ENCODE assay signal across 8 cellular contexts in genomic region chr12:113184098-113184899, GRCh38. TPM values are rescaled to one million over a fixed set of nuclear protein-coding genes. Genes with fewer than 3 reads are reported as not detected.
DNase-seq lines count a peak whose midpoint lies in the region; ATAC-seq and TF ChIP-seq lines count a peak whose summit lies in the region.

No MANE protein-coding gene starts in this region.

- peaks cover 0 to 21% of the 10 kb centered on the region in 2 donors for H3K4me1 ChIP-seq in breast epithelium
- peaks cover 10 to 11% of the 10 kb centered on the region in 2 donors for H3K4me1 ChIP-seq in uterus

- peak overlapping the region; percentile 75 for H3K4me3 ChIP-seq in GM12864 (ENCODE audit: low read depth, low read length)
- H3K4me3 ChIP-seq in Jurkat, Clone E6-1 (ENCODE audit: low read length): peak overlapping the region; percentile 88
- peak overlapping the region; percentile 97 to 99 (median 98) for H3K4me3 ChIP-seq in breast epithelium
- H3K4me3 ChIP-seq in uterus: peak overlapping the region; percentile 67 to 84

- TF ChIP-seq CTCF in GM12864 (IDR thresholded peaks at IDR 0.05; ENCODE audit: low read depth, low read length, missing control alignments): no peak
- TF ChIP-seq CTCF in breast epithelium (IDR thresholded peaks at IDR 0.05): no peak
- TF ChIP-seq CTCF in uterus (IDR thresholded peaks at IDR 0.05): no peak

- H3K27me3 ChIP-seq in breast epithelium (no peaks in the 10 kb centered on the region), uterus (no peaks in the 10 kb centered on the region)

- ATAC-seq in GM21576 (IDR thresholded peaks at IDR 0.05; ENCODE audit: unreplicated experiment): peak; percentile 36

- no peak for DNase-seq in GM12864 (ENCODE audit: low read depth)
- DNase-seq in Jurkat, Clone E6-1 (ENCODE audit: low read depth, low spot score): no peak
- no peak for DNase-seq in breast epithelium (ENCODE audit: low spot score in 2 of 2)
- peak; percentile 80 to 86 for DNase-seq in lung microvascular endothelial cell (ENCODE audit: low read depth in 2 of 2)
- no peak for DNase-seq in uterus
- DNase-seq in foreskin melanocyte: no peak
- DNase-seq in activated CD4-positive, alpha-beta T cell treated with anti-CD3 and anti-CD28 coated beads, Interleukin-2, amount 50 U/mL, for 1 hour: no peak

- H3K9me3 ChIP-seq in breast epithelium: no peaks in the 10 kb centered on the region
- H3K9me3 ChIP-seq in uterus: no peaks in the 10 kb centered on the region

- H3K36me3 ChIP-seq in breast epithelium (no peaks in the 10 kb centered on the region), uterus (no peaks in the 10 kb centered on the region)

- intact Hi-C loops in breast epithelium (cut with DNase I; ENCODE audit: low total_unique reads) (loop anchor here (10.0 kb wide), 1 partner anchor 171 kb away; the partner anchor contains the start of gene PLBD2), uterus (cut with DNase I; ENCODE audit: low total_unique reads) (no loop called here)

- TF ChIP-seq POLR2A in breast epithelium (IDR thresholded peaks at IDR 0.05): no peak
- TF ChIP-seq POLR2A in uterus (IDR thresholded peaks at IDR 0.05): no peak

- H3K27ac ChIP-seq in breast epithelium (peak overlapping the region; percentile 97 to 99), uterus (peak overlapping the region; percentile 87 to 92)

RNA-seq across cellular contexts. Expression of gene DDX54, which starts 1.0 kb away (rescaled TPM):
- polyA plus RNA-seq in Jurkat, Clone E6-1 (2012; ENCODE audit: insufficient read depth, insufficient read length): 149 TPM
- total RNA-seq in breast epithelium: 10 to 100 TPM; 51.5 to 62.1 (median 60.3) TPM
- 30.2 and 31.4 TPM in 2 replicates for total RNA-seq in lung microvascular endothelial cell
- 10 to 100 TPM; 36.0 to 66.5 (median 59.0) TPM for total RNA-seq in uterus

RNA-seq across cellular contexts. Expression of gene RITA1, which starts 1.2 kb away (rescaled TPM):
- polyA plus RNA-seq in Jurkat, Clone E6-1 (2012; ENCODE audit: insufficient read depth, insufficient read length): 28.2 TPM
- total RNA-seq in breast epithelium (10 to 100 TPM in 2 of 3 donors, 1 to 10 TPM in 1; 9.4 to 22.4 (median 15.4) TPM), lung microvascular endothelial cell (13.1 and 15.9 TPM in 2 replicates), uterus (10 to 100 TPM in 3 of 4 donors, 1 to 10 TPM in 1; 5.0 to 19.0 (median 11.0) TPM)

RNA-seq across cellular contexts. Expression of gene CFAP73, which starts 34.8 kb away (rescaled TPM):
- polyA plus RNA-seq in Jurkat, Clone E6-1 (2012; ENCODE audit: insufficient read depth, insufficient read length): 2.5 TPM
- total RNA-seq in breast epithelium (under 1 TPM in 1 of 3 donors, not detected in 2; 0.29 TPM), lung microvascular endothelial cell (not detected in 2 replicates), uterus (1 to 10 TPM in 1 of 4 donors, under 1 TPM in 1, not detected in 2; 0.67 to 2.6 TPM)

RNA-seq across cellular contexts. Expression of gene TPCN1, which starts 37.0 kb away (rescaled TPM):
- 8.8 TPM for polyA plus RNA-seq in Jurkat, Clone E6-1 (2012; ENCODE audit: insufficient read depth, insufficient read length)
- total RNA-seq in breast epithelium (10 to 100 TPM; 46.9 to 71.7 (median 59.5) TPM), lung microvascular endothelial cell (3.8 and 4.6 TPM in 2 replicates), uterus (10 to 100 TPM; 21.4 to 79.8 (median 52.9) TPM)

RNA-seq across cellular contexts. Expression of gene RASAL1, which starts 48.7 kb away (rescaled TPM):
- 16.6 TPM for polyA plus RNA-seq in Jurkat, Clone E6-1 (2012; ENCODE audit: insufficient read depth, insufficient read length)
- total RNA-seq in breast epithelium (1 to 10 TPM in 2 of 3 donors, not detected in 1; 1.3 to 6.7 TPM), lung microvascular endothelial cell (not detected in 2 replicates), uterus (1 to 10 TPM in 1 of 4 donors, not detected in 3; 6.8 TPM)

Comparison
In these comparisons a context has a peak if more than half of its experiments do, and no peak if none do; other contexts are left out.
1. DNase-seq: peak in lung microvascular endothelial cell (2 of 2); none in GM12864 (single experiment), Jurkat, Clone E6-1 (single experiment), breast epithelium (0 of 2), uterus (0 of 2), foreskin melanocyte (single experiment) and activated CD4-positive, alpha-beta T cell treated with anti-CD3 and anti-CD28 coated beads, Interleukin-2, amount 50 U/mL, for 1 hour (single experiment).
2. Peak in every context shown above with its lines, with median percentiles within 50 percentile points of each other: H3K4me3 ChIP-seq.